ENCODE assay signal across 20 cellular contexts in the genomic region with DNA sequence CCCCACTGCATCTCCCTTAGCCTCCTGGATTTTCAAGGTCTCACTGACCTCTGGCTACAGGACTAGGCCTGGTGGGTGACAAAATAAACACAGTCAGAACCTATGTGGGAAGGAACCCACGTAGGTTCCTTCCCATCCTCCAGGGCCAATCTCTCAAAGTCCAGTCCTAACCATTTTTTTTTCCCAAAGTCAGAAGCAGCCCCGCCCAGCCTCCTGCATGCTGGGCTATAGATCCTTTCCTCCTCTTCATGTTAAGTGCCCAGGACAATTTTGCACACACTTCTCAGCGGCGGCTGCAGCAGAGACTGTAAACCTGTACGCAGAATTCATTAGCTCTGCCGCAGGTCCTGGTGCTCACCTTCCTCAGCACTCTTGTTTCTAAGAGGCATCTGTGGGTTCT.
"Had no signal": no experiment of that assay in that cellular context is flagged by ENCODE, and none has a peak within 500 bp of the region (broad histone marks: within the 10 kb centered on the region; RNA-seq: fewer than 3 reads in every experiment).

No MANE protein-coding gene starts in this region.

- H3K36me3 Mint-ChIP-seq: IgD-negative memory B cell had no signal

- H3K4me1 Mint-ChIP-seq: IgD-negative memory B cell had no signal

- H3K9me3 ChIP-seq: SJSA1 had no signal

- H3K36me3 ChIP-seq: SJSA1 had no signal

- DNase-seq: Kasumi-1, MM.1S, NCI-H1092 treated with DMSO at 0.1 percent for 48 hours, NCI-H187, NCI-H2029, NCI-H2081 treated with DMSO at 0.1 percent for 48 hours, NCI-H2227 treated with DMSO at 0.1 percent for 48 hours, NCI-H510A, NCI-H524 treated with DMSO at 0.1 percent for 48 hours, NCI-H69, NCI-H774, Right ventricle myocardium superior, RPMI8226, SIG-M5 had no signal

- H3K27me3 ChIP-seq: SJSA1 had no signal

- H3K27ac Mint-ChIP-seq: IgD-negative memory B cell had no signal

- ATAC-seq: K562 had no signal

- H3K4me1 ChIP-seq: SJSA1 had no signal

- H3K27ac ChIP-seq: HL-60, KMS-11, SJSA1, SK-N-MC had no signal

- H3K4me3 ChIP-seq: K562, SJSA1, SK-N-MC had no signal

- H3K4me3 Mint-ChIP-seq: IgD-negative memory B cell had no signal
